ENCODE assay signal across 9 cellular contexts in the genomic region with DNA sequence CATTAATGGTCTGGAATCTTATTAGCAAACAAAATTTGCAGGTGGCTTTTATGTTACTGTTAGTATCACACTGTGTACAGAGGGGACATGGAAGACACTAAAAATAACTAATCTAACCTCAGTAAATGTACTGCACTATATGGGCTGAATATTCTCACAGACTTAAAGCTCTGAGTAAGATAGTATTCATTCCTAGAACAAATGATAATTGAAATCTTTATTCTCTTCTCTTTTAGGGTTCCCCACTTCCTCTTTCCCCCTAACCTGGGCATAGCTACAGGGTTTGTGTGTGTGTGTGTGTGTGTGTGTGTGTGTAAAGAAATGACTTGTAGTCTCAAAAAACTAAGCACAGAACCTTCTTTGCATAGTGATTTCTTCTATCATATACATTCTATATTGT. TPM values are rescaled to one million over a fixed set of nuclear protein-coding genes. Genes with fewer than 3 reads are reported as not detected.
DNase-seq lines count a peak whose midpoint lies in the region; ATAC-seq lines count a peak whose summit lies in the region.
"Had no signal": no experiment of that assay in that cellular context is flagged by ENCODE, and none has a peak within 500 bp of the region (broad histone marks: within the 10 kb centered on the region; RNA-seq: fewer than 3 reads in every experiment).

No MANE protein-coding gene starts in this region.

- no peak overlapping the region for H2AK5ac ChIP-seq in trophoblast cell (ENCODE audit: low read length)

- no peak overlapping the region for H2BK120ac ChIP-seq in trophoblast cell (ENCODE audit: insufficient read depth, low read length, poor library complexity)

- no peak overlapping the region for H3K9ac ChIP-seq in SK-N-MC (ENCODE audit: insufficient read length)
- H3K9ac ChIP-seq in trophoblast cell (ENCODE audit: low read length) = no peak overlapping the region

- no peak overlapping the region for H2AFZ ChIP-seq in trophoblast cell (ENCODE audit: insufficient read depth, low read length, poor library complexity)

- H3K9me3 ChIP-seq in SK-N-MC (ENCODE audit: low read depth, low read length) (peaks cover 3% of the 10 kb centered on the region; the same call in 1 of the 2 replicates), trophoblast cell (ENCODE audit: insufficient read depth, low read depth, low read length) (no peaks in the 10 kb centered on the region)

- H3K4me3 ChIP-seq in SK-N-MC (no peak overlapping the region), trophoblast cell (ENCODE audit: low read depth, low read length) (no peak overlapping the region)

- ATAC-seq in GM19023 (IDR thresholded peaks at IDR 0.05; ENCODE audit: unreplicated experiment) (peak; percentile 74), HG02885 (IDR thresholded peaks at IDR 0.05; ENCODE audit: poor library complexity, unreplicated experiment) (peak; percentile 86)

- no peaks in the 10 kb centered on the region for H3K79me1 ChIP-seq in trophoblast cell (ENCODE audit: low read length)

- no peak overlapping the region for H4K91ac ChIP-seq in trophoblast cell (ENCODE audit: low read depth, low read length)

- H4K8ac ChIP-seq in trophoblast cell (ENCODE audit: low read depth, low read length) = no peak overlapping the region

- no peak for DNase-seq in SK-N-MC (ENCODE audit: low read depth, low spot score)
- peak; percentile 22 for DNase-seq in renal cortical epithelial cell (ENCODE audit: low read depth)
- no peak for DNase-seq in cerebellar cortex (ENCODE audit: low spot score)
- DNase-seq in trophoblast cell = no peak
- no peak for DNase-seq in DMS79 treated with DMSO at 0.1 percent for 48 hours (lab: John Stamatoyannopoulos, UW)
- no peak for DNase-seq in HT-29 (ENCODE audit: low spot score)
- DNase-seq: activated naive CD8-positive, alpha-beta T cell treated with anti-CD3 and anti-CD28 coated beads, Interleukin-2, amount 10 ng/mL, durations not matched to agents 7 days and 5 days had no signal

- no peaks in the 10 kb centered on the region for H3K79me2 ChIP-seq in trophoblast cell (ENCODE audit: control insufficient read depth, insufficient read depth, low read length, poor library complexity)

- H3K14ac ChIP-seq in trophoblast cell (ENCODE audit: low read length) = no peak overlapping the region

- H3K36me3 ChIP-seq in SK-N-MC (ENCODE audit: insufficient read depth, low read length) = no peaks in the 10 kb centered on the region
- no peaks in the 10 kb centered on the region for H3K36me3 ChIP-seq in trophoblast cell (ENCODE audit: control insufficient read depth in 1 of 2, insufficient read depth in 2 of 2, low read length in 2 of 2)

- H4K12ac ChIP-seq in trophoblast cell (ENCODE audit: low read depth, low read length) = no peak overlapping the region

- H3K23ac ChIP-seq in trophoblast cell (ENCODE audit: low read length) = no peak overlapping the region

- no peak overlapping the region for H2BK5ac ChIP-seq in trophoblast cell (ENCODE audit: low read depth, low read length, poor library complexity)

- H3K27ac ChIP-seq in SK-N-MC (peak overlapping the region; percentile 38; the same call in 1 of the 2 replicates), trophoblast cell (ENCODE audit: low read depth, low read length) (no peak overlapping the region)

- peaks cover 0 to 2% of the 10 kb centered on the region in 2 experiments for H3K4me1 ChIP-seq in trophoblast cell (ENCODE audit: control insufficient read depth in 1 of 2, insufficient read depth in 2 of 2, low read length in 2 of 2)

- no peak overlapping the region for H3K18ac ChIP-seq in trophoblast cell (ENCODE audit: low read length)

- H3K4ac ChIP-seq in trophoblast cell (ENCODE audit: low read depth, low read length) = no peak overlapping the region

- H3K27me3 ChIP-seq in trophoblast cell (ENCODE audit: insufficient read depth, low read length) = no peaks in the 10 kb centered on the region

- H2BK12ac ChIP-seq in trophoblast cell (ENCODE audit: low read length) = no peak overlapping the region

- no peak overlapping the region for H3K4me2 ChIP-seq in trophoblast cell (ENCODE audit: low read length)

RNA-seq across cellular contexts. Expression of a gene that starts 21.4 kb away (rescaled TPM):
- total RNA-seq in renal cortical epithelial cell = 239 and 354 TPM in 2 replicates
- 91.2 and 91.6 TPM in 2 replicates for polyA plus RNA-seq in trophoblast cell (2013)
- 73.1 and 75.3 TPM in 2 replicates for total RNA-seq in HT-29 (2014; rRNA removed; shearing (Covaris generic))
